1 cellular context compared by ENCODE assay signal in genomic region chr5:43348207-43348606, GRCh38.
TF ChIP-seq lines count a peak whose summit lies in the region.

No MANE protein-coding gene starts in this region.

TF ChIP-seq in HepG2, 621 proteins besides CTCF, POLR2A, EP300 and RAD21 (continued from another document and continues in another):
- TF ChIP-seq, protein P1, sequence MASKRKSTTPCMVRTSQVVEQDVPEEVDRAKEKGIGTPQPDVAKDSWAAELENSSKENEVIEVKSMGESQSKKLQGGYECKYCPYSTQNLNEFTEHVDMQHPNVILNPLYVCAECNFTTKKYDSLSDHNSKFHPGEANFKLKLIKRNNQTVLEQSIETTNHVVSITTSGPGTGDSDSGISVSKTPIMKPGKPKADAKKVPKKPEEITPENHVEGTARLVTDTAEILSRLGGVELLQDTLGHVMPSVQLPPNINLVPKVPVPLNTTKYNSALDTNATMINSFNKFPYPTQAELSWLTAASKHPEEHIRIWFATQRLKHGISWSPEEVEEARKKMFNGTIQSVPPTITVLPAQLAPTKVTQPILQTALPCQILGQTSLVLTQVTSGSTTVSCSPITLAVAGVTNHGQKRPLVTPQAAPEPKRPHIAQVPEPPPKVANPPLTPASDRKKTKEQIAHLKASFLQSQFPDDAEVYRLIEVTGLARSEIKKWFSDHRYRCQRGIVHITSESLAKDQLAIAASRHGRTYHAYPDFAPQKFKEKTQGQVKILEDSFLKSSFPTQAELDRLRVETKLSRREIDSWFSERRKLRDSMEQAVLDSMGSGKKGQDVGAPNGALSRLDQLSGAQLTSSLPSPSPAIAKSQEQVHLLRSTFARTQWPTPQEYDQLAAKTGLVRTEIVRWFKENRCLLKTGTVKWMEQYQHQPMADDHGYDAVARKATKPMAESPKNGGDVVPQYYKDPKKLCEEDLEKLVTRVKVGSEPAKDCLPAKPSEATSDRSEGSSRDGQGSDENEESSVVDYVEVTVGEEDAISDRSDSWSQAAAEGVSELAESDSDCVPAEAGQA (IDR thresholded peaks at IDR 0.05; ENCODE audit: low read depth) = no peak
- TF ChIP-seq, protein P1 (CRISPR knock-in tag; IDR thresholded peaks at IDR 0.05; ENCODE audit: borderline replicate concordance) = no peak
- TF ChIP-seq NR2F2 (IDR thresholded peaks at IDR 0.05; ENCODE audit: borderline replicate concordance, low read depth) (peak; percentile 65; the same call in 1 of the 2 replicates), ZNF788 (CRISPR knock-in tag; IDR thresholded peaks at IDR 0.05; ENCODE audit: borderline replicate concordance) (peak; percentile 54; the same call in 1 of the 2 replicates), PHF21A (CRISPR knock-in tag; IDR thresholded peaks at IDR 0.05) (0 out of 2 replicates have a peak, but pooled peaks have one; percentile 12), LCORL (IDR thresholded peaks at IDR 0.05) (no peak), LCORL (CRISPR knock-in tag; IDR thresholded peaks at IDR 0.05) (no peak), CBX2 (IDR thresholded peaks at IDR 0.05; ENCODE audit: low read depth, low read length) (no peak), CBX2 (CRISPR knock-in tag; IDR thresholded peaks at IDR 0.05; ENCODE audit: low read depth) (no peak), JARID2 (CRISPR knock-in tag; IDR thresholded peaks at IDR 0.05; ENCODE audit: insufficient replicate concordance) (no peak), GABPB1 (CRISPR knock-in tag; IDR thresholded peaks at IDR 0.05) (no peak), ZNF446 (CRISPR knock-in tag; IDR thresholded peaks at IDR 0.05) (no peak), ZNF672 (CRISPR knock-in tag; IDR thresholded peaks at IDR 0.05) (no peak), CENPX (CRISPR knock-in tag; IDR thresholded peaks at IDR 0.05) (no peak), ZNF746 (CRISPR knock-in tag; IDR thresholded peaks at IDR 0.05) (no peak), NFRKB (IDR thresholded peaks at IDR 0.05) (no peak), CREM (IDR thresholded peaks at IDR 0.05) (no peak), CREM (CRISPR knock-in tag; IDR thresholded peaks at IDR 0.05) (no peak), CBFB (CRISPR knock-in tag; IDR thresholded peaks at IDR 0.05) (no peak), MTA3 (CRISPR knock-in tag; IDR thresholded peaks at IDR 0.05) (no peak), HDAC2 (CRISPR knock-in tag; IDR thresholded peaks at IDR 0.05) (peak; percentile 52; the same call in 1 of the 2 replicates), ZFP91 (CRISPR knock-in tag; IDR thresholded peaks at IDR 0.05; ENCODE audit: borderline replicate concordance) (no peak), ATRX (CRISPR knock-in tag; IDR thresholded peaks at IDR 0.05; ENCODE audit: borderline replicate concordance) (no peak), ZNF609 (CRISPR knock-in tag; IDR thresholded peaks at IDR 0.05; ENCODE audit: borderline replicate concordance) (peak; percentile 69), FUBP1 (CRISPR knock-in tag; IDR thresholded peaks at IDR 0.05; ENCODE audit: borderline replicate concordance) (no peak), FOXC1 (CRISPR knock-in tag; IDR thresholded peaks at IDR 0.05; ENCODE audit: borderline replicate concordance) (no peak), ZNF883 (CRISPR knock-in tag; IDR thresholded peaks at IDR 0.05; ENCODE audit: not compliant biosample characterization) (no peak), SP1 (IDR thresholded peaks at IDR 0.05) (no peak), SP1 (CRISPR knock-in tag; IDR thresholded peaks at IDR 0.05) (no peak), RBAK (CRISPR knock-in tag; IDR thresholded peaks at IDR 0.05) (no peak), ZNF136 (CRISPR knock-in tag; IDR thresholded peaks at IDR 0.05; ENCODE audit: low read depth) (no peak), TSC22D2 (CRISPR knock-in tag; IDR thresholded peaks at IDR 0.05; ENCODE audit: borderline replicate concordance) (no peak), TGIF2 (CRISPR knock-in tag; IDR thresholded peaks at IDR 0.05) (no peak), ISL2 (CRISPR knock-in tag; IDR thresholded peaks at IDR 0.05) (peak; percentile 70), TARDBP (CRISPR knock-in tag; IDR thresholded peaks at IDR 0.05) (no peak), BRD4 (CRISPR knock-in tag; IDR thresholded peaks at IDR 0.05) (no peak), ZNF512 (CRISPR knock-in tag; IDR thresholded peaks at IDR 0.05) (no peak), ZFY (CRISPR knock-in tag; IDR thresholded peaks at IDR 0.05) (peak; percentile 23; the same call in 1 of the 2 replicates), ZBTB3 (CRISPR knock-in tag; IDR thresholded peaks at IDR 0.05; ENCODE audit: borderline replicate concordance, low read depth) (no peak), MAFF (IDR thresholded peaks at IDR 0.05; ENCODE audit: low read depth, low read length) (no peak), FOXA1 (IDR thresholded peaks at IDR 0.05) (no peak), FOXA1 (CRISPR knock-in tag; IDR thresholded peaks at IDR 0.05) (peak; percentile 89), THAP11 (CRISPR knock-in tag; IDR thresholded peaks at IDR 0.05) (no peak), ELF1 (CRISPR knock-in tag; IDR thresholded peaks at IDR 0.05) (no peak), ZIK1 (CRISPR knock-in tag; IDR thresholded peaks at IDR 0.05; ENCODE audit: borderline replicate concordance, low read depth) (no peak), ZNF549 (CRISPR knock-in tag; IDR thresholded peaks at IDR 0.05) (no peak)
- TF ChIP-seq, protein P2, sequence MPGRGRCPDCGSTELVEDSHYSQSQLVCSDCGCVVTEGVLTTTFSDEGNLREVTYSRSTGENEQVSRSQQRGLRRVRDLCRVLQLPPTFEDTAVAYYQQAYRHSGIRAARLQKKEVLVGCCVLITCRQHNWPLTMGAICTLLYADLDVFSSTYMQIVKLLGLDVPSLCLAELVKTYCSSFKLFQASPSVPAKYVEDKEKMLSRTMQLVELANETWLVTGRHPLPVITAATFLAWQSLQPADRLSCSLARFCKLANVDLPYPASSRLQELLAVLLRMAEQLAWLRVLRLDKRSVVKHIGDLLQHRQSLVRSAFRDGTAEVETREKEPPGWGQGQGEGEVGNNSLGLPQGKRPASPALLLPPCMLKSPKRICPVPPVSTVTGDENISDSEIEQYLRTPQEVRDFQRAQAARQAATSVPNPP (CRISPR knock-in tag; IDR thresholded peaks at IDR 0.05) = no peak
- TF ChIP-seq, protein P3, sequence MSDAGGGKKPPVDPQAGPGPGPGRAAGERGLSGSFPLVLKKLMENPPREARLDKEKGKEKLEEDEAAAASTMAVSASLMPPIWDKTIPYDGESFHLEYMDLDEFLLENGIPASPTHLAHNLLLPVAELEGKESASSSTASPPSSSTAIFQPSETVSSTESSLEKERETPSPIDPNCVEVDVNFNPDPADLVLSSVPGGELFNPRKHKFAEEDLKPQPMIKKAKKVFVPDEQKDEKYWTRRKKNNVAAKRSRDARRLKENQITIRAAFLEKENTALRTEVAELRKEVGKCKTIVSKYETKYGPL (CRISPR knock-in tag; IDR thresholded peaks at IDR 0.05) = no peak
- TF ChIP-seq, protein P4, sequence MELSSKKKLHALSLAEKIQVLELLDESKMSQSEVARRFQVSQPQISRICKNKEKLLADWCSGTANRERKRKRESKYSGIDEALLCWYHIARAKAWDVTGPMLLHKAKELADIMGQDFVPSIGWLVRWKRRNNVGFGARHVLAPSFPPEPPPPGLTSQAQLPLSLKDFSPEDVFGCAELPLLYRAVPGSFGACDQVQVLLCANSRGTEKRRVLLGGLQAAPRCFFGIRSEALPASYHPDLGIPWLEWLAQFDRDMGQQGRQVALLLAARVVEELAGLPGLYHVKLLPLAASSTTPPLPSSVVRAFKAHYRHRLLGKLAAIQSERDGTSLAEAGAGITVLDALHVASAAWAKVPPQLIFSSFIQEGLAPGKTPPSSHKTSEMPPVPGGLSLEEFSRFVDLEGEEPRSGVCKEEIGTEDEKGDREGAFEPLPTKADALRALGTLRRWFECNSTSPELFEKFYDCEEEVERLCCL (CRISPR knock-in tag; IDR thresholded peaks at IDR 0.05; ENCODE audit: borderline replicate concordance) = no peak
